Comparison of ENCODE assay signal across 22 cellular contexts in the genomic region with DNA sequence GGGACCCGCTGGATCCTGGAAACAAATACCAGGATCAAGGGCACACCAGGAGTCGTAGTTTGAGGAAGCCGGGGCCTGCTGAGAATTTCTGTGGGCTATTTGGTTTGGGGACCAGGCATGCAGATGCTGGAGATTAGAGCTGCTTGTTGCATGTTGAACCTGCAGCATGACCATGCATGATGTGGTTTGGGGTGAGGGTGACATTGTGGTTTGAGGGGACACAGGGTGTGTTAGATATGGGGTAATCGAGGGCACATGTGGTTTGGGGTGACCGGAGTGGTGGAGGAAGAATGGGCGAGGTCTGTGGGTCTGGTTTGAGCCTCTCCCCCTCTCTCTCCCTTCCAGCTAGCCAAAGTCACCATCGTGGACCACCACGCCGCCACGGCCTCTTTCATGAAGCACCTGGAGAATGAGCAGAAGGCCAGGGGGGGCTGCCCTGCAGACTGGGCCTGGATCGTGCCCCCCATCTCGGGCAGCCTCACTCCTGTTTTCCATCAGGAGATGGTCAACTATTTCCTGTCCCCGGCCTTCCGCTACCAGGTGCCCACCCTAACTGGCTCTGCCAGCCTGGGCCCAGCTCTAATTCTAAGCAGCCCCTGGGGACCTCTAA. TPM values are rescaled to one million over a fixed set of nuclear protein-coding genes. Genes with fewer than 3 reads are reported as not detected.
"Had no signal": no experiment of that assay in that cellular context is flagged by ENCODE, and none has a peak within 500 bp of the region (broad histone marks: within the 10 kb centered on the region; RNA-seq: fewer than 3 reads in every experiment).

No MANE protein-coding gene starts in this region.

- H3K27ac Mint-ChIP-seq: memory B cell; naive thymus-derived CD4-positive, alpha-beta T cell; nephron progenitor cell had no signal

- DNase-seq: effector memory CD4-positive, alpha-beta T cell; gastrocnemius medialis; heart right ventricle; hypothalamus; islet precursor cell; lower lobe of right lung; naive thymus-derived CD4-positive, alpha-beta T cell; nephron progenitor cell; sigmoid colon; stimulated activated CD4-positive, alpha-beta T cell treated with anti-CD3 and anti-CD28 coated beads, Interleukin-12 subunit alpha, Interleukin-12 subunit beta, amount 100 ng/mL, for 4 hours; stimulated activated naive CD4-positive, alpha-beta T cell; stomach; substantia nigra; transverse colon had no signal

- H3K27ac ChIP-seq: epithelial cell of prostate, esophagus muscularis mucosa, gastrocnemius medialis, heart right ventricle, left lung, lower lobe of right lung, sigmoid colon, skin epidermis, stomach, thoracic aorta, transverse colon had no signal

- H3K27me3 ChIP-seq: heart right ventricle had no signal

- H3K36me3 ChIP-seq: gastrocnemius medialis, sigmoid colon, stomach, thoracic aorta, transverse colon had no signal

- H3K4me1 Mint-ChIP-seq: memory B cell had no signal

- H3K27me3 Mint-ChIP-seq: naive thymus-derived CD4-positive, alpha-beta T cell had no signal

- H3K9me3 ChIP-seq: esophagus muscularis mucosa, gastrocnemius medialis, heart right ventricle, left lung, lower lobe of right lung, sigmoid colon, stomach, thoracic aorta, transverse colon had no signal

- H3K4me3 Mint-ChIP-seq: memory B cell; naive thymus-derived CD4-positive, alpha-beta T cell; nephron progenitor cell had no signal

- H3K4me1 ChIP-seq: gastrocnemius medialis, sigmoid colon had no signal

- ATAC-seq: gastrocnemius medialis; heart right ventricle; left lung; lower lobe of right lung; naive thymus-derived CD4-positive, alpha-beta T cell had no signal

- H3K4me3 ChIP-seq: esophagus muscularis mucosa, gastrocnemius medialis, heart right ventricle, left lung, lower lobe of right lung, sigmoid colon, skin epidermis, stomach, thoracic aorta, transverse colon had no signal

- H3K9me3 Mint-ChIP-seq: memory B cell, nephron progenitor cell had no signal

RNA-seq across cellular contexts. Expression of gene KCNH2, which starts 22.9 kb away (rescaled TPM):
- total RNA-seq: osteocyte had no signal

RNA-seq across cellular contexts. Expression of gene ATG9B, which starts 23.3 kb away (rescaled TPM):
- total RNA-seq: sigmoid colon, urinary bladder had no signal
